8 cellular contexts compared by ENCODE assay signal in genomic region chr9:124242331-124243194, GRCh38. TPM values are rescaled to one million over a fixed set of nuclear protein-coding genes. Genes with fewer than 3 reads are reported as not detected.
DNase-seq lines count a peak whose midpoint lies in the region; ATAC-seq, FAIRE-seq and TF ChIP-seq lines count a peak whose summit lies in the region.

No MANE protein-coding gene starts in this region.

- H3K27me3 ChIP-seq in pancreas: no peaks in the 10 kb centered on the region

- TF ChIP-seq CTCF in foreskin fibroblast (IDR thresholded peaks at IDR 0.05; ENCODE audit: low read depth, low read length) (no peak), pancreas (IDR thresholded peaks at IDR 0.05) (no peak)

- peak overlapping the region in 3 of 4 donors; percentile 16 to 52 (median 47) for H3K27ac ChIP-seq in pancreas
- H3K27ac ChIP-seq in caudate nucleus (ENCODE audit: low read depth, low read length): no peak overlapping the region

- H3K36me3 ChIP-seq in pancreas: no peaks in the 10 kb centered on the region

- intact Hi-C loops in pancreas (cut with DNase I): no loop called here

- H3K4me3 ChIP-seq in foreskin fibroblast (ENCODE audit: low read depth in 1 of 2, low read length in 2 of 2) (peak overlapping the region; percentile 19 to 43), pancreas (peak overlapping the region in 1 of 4 donors; percentile 5)

- no peaks in the 10 kb centered on the region for H3K9me3 ChIP-seq in pancreas

- WGBS in pancreas, 2 donors: 51 to 52% methylated on average over 24 of the region's 24 CpGs

- peak in 3 of 4 donors; percentile 58 to 76 (median 69) for ATAC-seq in pancreas
- no peak for ATAC-seq in HG02763 (IDR thresholded peaks at IDR 0.05; ENCODE audit: unreplicated experiment)

- DNase-seq in DMS 273 treated with DMSO at 0.1 percent for 48 hours (lab: John Stamatoyannopoulos, UW) (peak; percentile 76), NCI-H82 (lab: John Stamatoyannopoulos, UW) (peak; percentile 67), foreskin fibroblast (peak in 1 of 2 donors; percentile 74), pancreas (peak in 1 of 6 donors; percentile 35), caudate nucleus (lab: John Stamatoyannopoulos, UW) (no peak)
- no peak for DNase-seq in stimulated activated CD4-positive, alpha-beta T cell treated with anti-CD3 and anti-CD28 coated beads, Interleukin-4, amount 100 ng/mL, for 24 hours
- DNase-seq in activated naive CD4-positive, alpha-beta T cell treated with anti-CD3 and anti-CD28 coated beads, Interleukin-2, amount 50 U/mL, for 16 hours: no peak

- H3K4me1 ChIP-seq in pancreas: peaks cover 0 to 5% (median 0%) of the 10 kb centered on the region in 3 donors

- no peak for FAIRE-seq in pancreas (lab: Jason Lieb, UNC)

RNA-seq across cellular contexts. Expression of gene NEK6, which starts 15.2 kb away (rescaled TPM):
- 10 to 100 TPM; 25.1 to 67.0 (median 34.2) TPM for total RNA-seq in pancreas
- 10 to 100 TPM in 1 of 2 donors, 1 to 10 TPM in 1; 7.8 to 12.5 TPM for polyA plus RNA-seq in pancreas

Comparison
In these comparisons a context has a peak if more than half of its experiments do, and no peak if none do; other contexts are left out.
1. DNase-seq: peak in DMS 273 treated with DMSO at 0.1 percent for 48 hours (single experiment) and NCI-H82 (single experiment); none in stimulated activated CD4-positive, alpha-beta T cell treated with anti-CD3 and anti-CD28 coated beads, Interleukin-4, amount 100 ng/mL, for 24 hours (single experiment), caudate nucleus (0 of 61) and activated naive CD4-positive, alpha-beta T cell treated with anti-CD3 and anti-CD28 coated beads, Interleukin-2, amount 50 U/mL, for 16 hours (single experiment).